ENCODE assay signal across 8 cellular contexts in genomic region chr17:36544049-36544319, GRCh38. TPM values are rescaled to one million over a fixed set of nuclear protein-coding genes. Genes with fewer than 3 reads are reported as not detected.
DNase-seq lines count a peak whose midpoint lies in the region; ATAC-seq and TF ChIP-seq lines count a peak whose summit lies in the region.

No MANE protein-coding gene starts in this region.

- H3K4me3 Mint-ChIP-seq in Caco-2 (ENCODE audit: unreplicated experiment) (peak overlapping the region; percentile 92), progenitor cell of endocrine pancreas (ENCODE audit: low read depth) (peak overlapping the region; percentile 97)
- peak overlapping the region; percentile 95 for H3K4me3 Mint-ChIP-seq in activated naive CD8-positive, alpha-beta T cell treated with anti-CD3 and anti-CD28 coated beads for 36 hours

- H3K27me3 ChIP-seq in Caco-2 (replicated peaks; ENCODE audit: control insufficient read depth, insufficient read depth, low read length): no peaks in the 10 kb centered on the region

- H3K9me3 ChIP-seq in Caco-2: no peaks in the 10 kb centered on the region

- peak; percentile 65 to 68 for DNase-seq in Caco-2
- DNase-seq in NCI-H1105 (lab: John Stamatoyannopoulos, UW): peak; percentile 0
- peak; percentile 17 for DNase-seq in activated naive CD8-positive, alpha-beta T cell treated with anti-CD3 and anti-CD28 coated beads for 36 hours
- DNase-seq in left cardiac atrium: peak; percentile 41
- peak; percentile 11 for DNase-seq in progenitor cell of endocrine pancreas (ENCODE audit: low spot score, unreplicated experiment)
- no peak for DNase-seq in NCI-H187 treated with DMSO at 0.1 percent for 48 hours (lab: John Stamatoyannopoulos, UW)

- H3K27ac Mint-ChIP-seq in Caco-2 (ENCODE audit: unreplicated experiment): peak overlapping the region; percentile 97
- peak overlapping the region; percentile 96 for H3K27ac Mint-ChIP-seq in activated naive CD8-positive, alpha-beta T cell treated with anti-CD3 and anti-CD28 coated beads for 36 hours
- peak overlapping the region; percentile 100 for H3K27ac Mint-ChIP-seq in progenitor cell of endocrine pancreas

- peaks cover 7% of the 10 kb centered on the region for H3K4me1 Mint-ChIP-seq in Caco-2 (ENCODE audit: low read depth, unreplicated experiment)
- peaks cover 23% of the 10 kb centered on the region for H3K4me1 Mint-ChIP-seq in activated naive CD8-positive, alpha-beta T cell treated with anti-CD3 and anti-CD28 coated beads for 36 hours
- peaks cover 19% of the 10 kb centered on the region for H3K4me1 Mint-ChIP-seq in progenitor cell of endocrine pancreas (ENCODE audit: low read depth)

- ATAC-seq in GM21526 (IDR thresholded peaks at IDR 0.05; ENCODE audit: low FRiP score, unreplicated experiment) (peak; percentile 6), left cardiac atrium (peak; percentile 6 to 7), GM18868 (IDR thresholded peaks at IDR 0.05; ENCODE audit: unreplicated experiment) (no peak)

- H3K4me3 ChIP-seq in Caco-2 (ENCODE audit: low read depth, low read length): peak overlapping the region; percentile 84

- POLR2A ChIA-PET in Caco-2 (lab: Charles Lee): interaction anchor here (0.6 to 2.4 kb wide), 5 partner anchors 9 to 57 kb away, joined by 3 to 19 read pairs (median 3); partner anchors contain the start of genes DHRS11, MRM1, MYO19 and PIGW

- peaks cover 58% of the 10 kb centered on the region for H3K36me3 Mint-ChIP-seq in Caco-2 (ENCODE audit: insufficient read depth, unreplicated experiment)
- H3K36me3 Mint-ChIP-seq in activated naive CD8-positive, alpha-beta T cell treated with anti-CD3 and anti-CD28 coated beads for 36 hours: peaks cover 30% of the 10 kb centered on the region
- H3K36me3 Mint-ChIP-seq in progenitor cell of endocrine pancreas (ENCODE audit: insufficient read depth): peaks cover 2% of the 10 kb centered on the region

- H3K27me3 Mint-ChIP-seq in Caco-2 (ENCODE audit: insufficient read depth, unreplicated experiment) (no peaks in the 10 kb centered on the region), progenitor cell of endocrine pancreas (no peaks in the 10 kb centered on the region)
- no peaks in the 10 kb centered on the region for H3K27me3 Mint-ChIP-seq in activated naive CD8-positive, alpha-beta T cell treated with anti-CD3 and anti-CD28 coated beads for 36 hours

- H3K4me1 ChIP-seq in Caco-2: peaks cover 19% of the 10 kb centered on the region

- TF ChIP-seq CTCF in Caco-2 (IDR thresholded peaks at IDR 0.05; ENCODE audit: insufficient read depth in 1 of 2, low read depth in 1 of 2, low read length in 1 of 2, severe bottlenecking in 1 of 2, unreplicated experiment in 1 of 2): peak in 1 of 2 experiments; percentile 11
- TF ChIP-seq CTCF in progenitor cell of endocrine pancreas (IDR thresholded peaks at IDR 0.05; ENCODE audit: unreplicated experiment): no peak

- CTCF ChIA-PET in Caco-2 (lab: Charles Lee): interaction anchor here (0.6 to 1.5 kb wide), 2 partner anchors 9 to 1215 kb away, joined by 3 to 10 read pairs; partner anchors contain the start of genes MYO19 and PIGW

- no peaks in the 10 kb centered on the region for H3K36me3 ChIP-seq in Caco-2 (ENCODE audit: control insufficient read depth, insufficient read depth, low read length)

- no TSS peak for BruUV-seq in Caco-2 (replicated peaks; lab: Mats Ljungman, UMichigan)

- intact Hi-C loops in Caco-2 (cut with micrococcal nuclease; ENCODE audit: unreplicated experiment): loop anchor here (1.0 kb wide), 1 partner anchor 9 kb away; no protein-coding TSS in a partner anchor
- intact Hi-C loops in left cardiac atrium (cut with DNase I): no loop called here

- no peaks in the 10 kb centered on the region for H3K9me3 Mint-ChIP-seq in Caco-2 (ENCODE audit: unreplicated experiment)
- H3K9me3 Mint-ChIP-seq in activated naive CD8-positive, alpha-beta T cell treated with anti-CD3 and anti-CD28 coated beads for 36 hours: no peaks in the 10 kb centered on the region
- no peaks in the 10 kb centered on the region for H3K9me3 Mint-ChIP-seq in progenitor cell of endocrine pancreas (ENCODE audit: low read depth)

RNA-seq across cellular contexts. Expression of gene GGNBP2, which starts 0.7 kb away (rescaled TPM):
- 91.3 and 91.5 TPM in 2 replicates for total RNA-seq in Caco-2 (2022)
- 10 to 100 TPM; 72.8 to 74.6 TPM for total RNA-seq in activated naive CD8-positive, alpha-beta T cell treated with anti-CD3 and anti-CD28 coated beads for 36 hours
- 10 to 100 TPM; 44.3 to 50.6 TPM for total RNA-seq in left cardiac atrium
- total RNA-seq in progenitor cell of endocrine pancreas: 74.2 and 75.3 TPM in 2 replicates

RNA-seq across cellular contexts. Expression of gene PIGW, which starts 9.2 kb away (rescaled TPM):
- total RNA-seq in Caco-2 (2022) (30.9 and 33.6 TPM in 2 replicates), left cardiac atrium (1 to 10 TPM; 5.7 to 9.9 TPM), progenitor cell of endocrine pancreas (7.3 and 8.7 TPM in 2 replicates)
- total RNA-seq in activated naive CD8-positive, alpha-beta T cell treated with anti-CD3 and anti-CD28 coated beads for 36 hours: 10 to 100 TPM; 32.5 to 34.6 TPM

RNA-seq across cellular contexts. Expression of gene MYO19, which starts 9.3 kb away (rescaled TPM):
- total RNA-seq in Caco-2 (2022): 153 and 177 TPM in 2 replicates
- 100 to 1,000 TPM; 123 to 134 TPM for total RNA-seq in activated naive CD8-positive, alpha-beta T cell treated with anti-CD3 and anti-CD28 coated beads for 36 hours
- 10 to 100 TPM; 18.0 to 29.1 TPM for total RNA-seq in left cardiac atrium
- 77.7 and 82.2 TPM in 2 replicates for total RNA-seq in progenitor cell of endocrine pancreas

RNA-seq across cellular contexts. Expression of gene DHRS11, which starts 47.7 kb away (rescaled TPM):
- 44.7 and 46.9 TPM in 2 replicates for total RNA-seq in Caco-2 (2022)
- 10 to 100 TPM; 10.1 to 14.1 TPM for total RNA-seq in activated naive CD8-positive, alpha-beta T cell treated with anti-CD3 and anti-CD28 coated beads for 36 hours
- 10 to 100 TPM; 14.8 to 22.2 TPM for total RNA-seq in left cardiac atrium
- 12.0 and 15.7 TPM in 2 replicates for total RNA-seq in progenitor cell of endocrine pancreas

RNA-seq across cellular contexts. Expression of gene MRM1, which starts 57.4 kb away (rescaled TPM):
- total RNA-seq in Caco-2 (2022) (9.3 and 13.5 TPM in 2 replicates), left cardiac atrium (1 to 10 TPM; 3.8 to 6.8 TPM), progenitor cell of endocrine pancreas (6.6 and 7.1 TPM in 2 replicates)
- 10 to 100 TPM; 24.4 to 26.4 TPM for total RNA-seq in activated naive CD8-positive, alpha-beta T cell treated with anti-CD3 and anti-CD28 coated beads for 36 hours
